ENCODE assay signal across 32 cellular contexts in genomic region chr2:135029481-135030134, GRCh38. TPM values are rescaled to one million over a fixed set of nuclear protein-coding genes. Genes with fewer than 3 reads are reported as not detected.
"Had no signal": no experiment of that assay in that cellular context is flagged by ENCODE, and none has a peak within 500 bp of the region (broad histone marks: within the 10 kb centered on the region; RNA-seq: fewer than 3 reads in every experiment).

No MANE protein-coding gene starts in this region.

- FAIRE-seq: endothelial cell of umbilical vein, islet of Langerhans, keratinocyte had no signal

- H3K4me3 ChIP-seq: coronary artery, dorsolateral prefrontal cortex, esophagus squamous epithelium, gastrocnemius medialis, heart right ventricle, left lung, lower lobe of right lung had no signal

- DNase-seq: dermis blood vessel endothelial cell; dorsolateral prefrontal cortex; effector CD4-positive, alpha-beta T cell; effector memory CD4-positive, alpha-beta T cell; esophagus squamous epithelium; foreskin fibroblast; foreskin melanocyte; gastrocnemius medialis; glutamatergic neuron; head of caudate nucleus; heart right ventricle; hippocampal formation; left cardiac atrium; left lung; left ventricle myocardium superior; lower lobe of right lung; mesenchymal stem cell had no signal

- H3K27me3 ChIP-seq: esophagus squamous epithelium, gastrocnemius medialis, left lung had no signal

- H3K36me3 ChIP-seq: esophagus squamous epithelium, gastrocnemius medialis, heart right ventricle, left lung, lower lobe of right lung had no signal

- H3K9me3 ChIP-seq: esophagus squamous epithelium, gastrocnemius medialis, heart right ventricle, left lung, lower lobe of right lung had no signal

- ATAC-seq: gastrocnemius medialis, heart right ventricle, left cardiac atrium, left lung, left ventricle myocardium superior, lower lobe of right lung had no signal

- H3K27ac ChIP-seq: coronary artery, dorsolateral prefrontal cortex, esophagus squamous epithelium, gastrocnemius medialis, heart right ventricle, left lung, lower lobe of right lung had no signal

- H3K4me1 ChIP-seq: esophagus squamous epithelium, gastrocnemius medialis, heart right ventricle, left lung, lower lobe of right lung had no signal

RNA-seq across cellular contexts. Expression of gene MAP3K19, which starts 17.6 kb away (rescaled TPM):
- total RNA-seq: chondrocyte, dermis blood vessel endothelial cell, endothelial cell of umbilical vein, epithelial cell of proximal tubule, esophagus squamous epithelium, gastrocnemius medialis, glomerular endothelial cell, heart right ventricle, kidney epithelial cell, left cardiac atrium, left ventricle myocardium superior, lower leg skin, lung microvascular endothelial cell, mesenteric fat pad, mesothelial cell of epicardium, mononuclear cell, mucosa of gallbladder had no signal
- polyA plus RNA-seq: endothelial cell of umbilical vein, esophagus, heart right ventricle, keratinocyte had no signal
